15 cellular contexts compared by ENCODE assay signal in the genomic region with DNA sequence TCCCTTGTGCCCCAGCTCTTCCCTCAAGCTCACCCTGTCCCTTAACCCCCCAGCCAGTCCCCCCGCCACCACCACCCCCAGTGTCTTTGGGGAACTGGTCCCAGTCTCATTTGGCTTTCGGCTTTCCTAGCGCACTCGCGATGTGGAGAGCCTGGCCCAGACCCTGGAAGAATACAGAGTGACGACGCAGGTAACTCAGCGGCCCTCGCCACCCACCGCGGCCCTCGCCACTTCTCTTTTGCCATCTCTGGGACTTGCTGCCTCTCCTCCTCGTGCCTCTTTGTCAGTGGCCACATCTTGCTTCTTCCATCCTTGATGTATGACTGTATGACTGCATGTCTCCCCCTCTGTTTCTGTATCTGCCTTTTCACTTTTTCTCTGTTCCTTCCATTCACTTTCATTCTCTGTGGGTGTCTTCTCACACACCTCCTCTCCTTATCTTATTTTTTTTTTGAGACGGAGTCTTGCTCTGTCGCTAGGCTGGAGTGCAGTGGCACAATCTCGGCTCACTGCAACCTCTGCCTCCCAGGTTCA.
DNase-seq lines count a peak whose midpoint lies in the region; ATAC-seq and TF ChIP-seq lines count a peak whose summit lies in the region.
"Had no signal": no experiment of that assay in that cellular context is flagged by ENCODE, and none has a peak within 500 bp of the region (broad histone marks: within the 10 kb centered on the region; RNA-seq: fewer than 3 reads in every experiment).

No MANE protein-coding gene starts in this region.

- ATAC-seq in HG03280 (IDR thresholded peaks at IDR 0.05; ENCODE audit: unreplicated experiment) = no peak
- ATAC-seq: GM12878 had no signal

- no peaks in the 10 kb centered on the region for H3K9me3 Mint-ChIP-seq in nephron progenitor cell
- H3K9me3 Mint-ChIP-seq: H9 had no signal

- no peaks in the 10 kb centered on the region for H4K20me1 ChIP-seq in BLaER1
- H4K20me1 ChIP-seq in BLaER1 treated with 17β-estradiol and CSF1 and Interleukin-3, amounts not matched to agents 10 nM and 100 nM = no peaks in the 10 kb centered on the region

- no peak overlapping the region for H3K4me3 Mint-ChIP-seq in nephron progenitor cell
- H3K4me3 Mint-ChIP-seq: B cell, H9 had no signal

- H3K4me3 ChIP-seq in BLaER1 = no peak overlapping the region
- H3K4me3 ChIP-seq in BLaER1 treated with 17β-estradiol and CSF1 and Interleukin-3, amounts not matched to agents 10 nM and 100 nM = no peak overlapping the region
- no peak overlapping the region for H3K4me3 ChIP-seq in SK-N-MC
- H3K4me3 ChIP-seq: GM12878 had no signal

- no peaks in the 10 kb centered on the region for H3K36me3 Mint-ChIP-seq in nephron progenitor cell (ENCODE audit: low read depth)

- H3K27ac ChIP-seq in BLaER1 (no peak overlapping the region), SK-N-MC (0 out of 2 replicates have a peak overlapping the region, but pooled peaks have one; percentile 79)
- H3K27ac ChIP-seq in BLaER1 treated with 17β-estradiol and CSF1 and Interleukin-3, amounts not matched to agents 10 nM and 100 nM = peak overlapping the region in 3 of 11 experiments; percentile 74 to 85 (median 81); a peak in 3 of 22 replicates

- DNase-seq in SK-N-MC (ENCODE audit: low read depth, low spot score) (no peak), nephron progenitor cell (no peak), NCI-H2227 treated with DMSO at 0.1 percent for 48 hours (lab: John Stamatoyannopoulos, UW) (no peak), HEK293T (ENCODE audit: extremely low spot score) (no peak)
- DNase-seq: DND-41, H9, NCI-H1105 treated with DMSO at 0.1 percent for 48 hours, NCI-H1930, NCI-H2171, NCI-H82 had no signal

- POLR2A ChIA-PET in HEK293T (lab: Yijun Ruan, JAX) = no interaction called here

- peak overlapping the region; percentile 21 for H3K27ac Mint-ChIP-seq in nephron progenitor cell
- H3K27ac Mint-ChIP-seq: H9 had no signal

- H3K9ac ChIP-seq in BLaER1 (0 out of 2 replicates have a peak overlapping the region, but pooled peaks have one; percentile 34), SK-N-MC (ENCODE audit: insufficient read length) (no peak overlapping the region)
- no peak overlapping the region for H3K9ac ChIP-seq in BLaER1 treated with 17β-estradiol and CSF1 and Interleukin-3, amounts not matched to agents 10 nM and 100 nM

- no peak for TF ChIP-seq CTCF in nephron progenitor cell (IDR thresholded peaks at IDR 0.05)

- no peaks in the 10 kb centered on the region for H3K36me3 ChIP-seq in BLaER1
- no peaks in the 10 kb centered on the region for H3K36me3 ChIP-seq in BLaER1 treated with 17β-estradiol and CSF1 and Interleukin-3, amounts not matched to agents 10 nM and 100 nM
- no peaks in the 10 kb centered on the region for H3K36me3 ChIP-seq in SK-N-MC (ENCODE audit: insufficient read depth, low read length)

- H3K27me3 Mint-ChIP-seq in nephron progenitor cell (ENCODE audit: low read depth, poor library complexity) = peaks cover 15% of the 10 kb centered on the region
- H3K27me3 Mint-ChIP-seq: B cell had no signal

- peak overlapping the region; percentile 95 for H3K4me2 ChIP-seq in BLaER1
- peak overlapping the region; percentile 85 to 99 (median 93) for H3K4me2 ChIP-seq in BLaER1 treated with 17β-estradiol and CSF1 and Interleukin-3, amounts not matched to agents 10 nM and 100 nM

- CTCF ChIA-PET in HEK293T (lab: Yijun Ruan, JAX) = no interaction called here

- H3K9me3 ChIP-seq in BLaER1 (no peaks in the 10 kb centered on the region), SK-N-MC (ENCODE audit: low read depth, low read length) (no peaks in the 10 kb centered on the region)
- no peaks in the 10 kb centered on the region for H3K9me3 ChIP-seq in BLaER1 treated with 17β-estradiol and CSF1 and Interleukin-3, amounts not matched to agents 10 nM and 100 nM (replicated peaks in 1 of 11)

- H3K27me3 ChIP-seq in BLaER1 = no peaks in the 10 kb centered on the region
- no peaks in the 10 kb centered on the region for H3K27me3 ChIP-seq in BLaER1 treated with 17β-estradiol and CSF1 and Interleukin-3, amounts not matched to agents 10 nM and 100 nM

- peaks cover 89% of the 10 kb centered on the region for H3K4me1 Mint-ChIP-seq in nephron progenitor cell

- H3K4me1 ChIP-seq in BLaER1 = peaks cover 100% of the 10 kb centered on the region
- H3K4me1 ChIP-seq in BLaER1 treated with 17β-estradiol and CSF1 and Interleukin-3, amounts not matched to agents 10 nM and 100 nM = peaks cover 73 to 100% (median 99%) of the 10 kb centered on the region in 10 experiments

TF ChIP-seq in HEK293T, 16 proteins besides CTCF, POLR2A, EP300 and RAD21:
- TF ChIP-seq ZNF384 (IDR thresholded peaks at IDR 0.05) (no peak), ARNT (IDR thresholded peaks at IDR 0.05) (no peak), TARDBP (IDR thresholded peaks at IDR 0.05) (no peak), HDGF (IDR thresholded peaks at IDR 0.05; ENCODE audit: borderline replicate concordance) (no peak), SUZ12 (IDR thresholded peaks at IDR 0.05) (no peak), FOXM1 (IDR thresholded peaks at IDR 0.05; ENCODE audit: borderline replicate concordance) (no peak), LEF1 (IDR thresholded peaks at IDR 0.05; ENCODE audit: borderline replicate concordance) (no peak), ELF4 (IDR thresholded peaks at IDR 0.05) (no peak), NFRKB (IDR thresholded peaks at IDR 0.05) (no peak), FOXK2 (IDR thresholded peaks at IDR 0.05) (no peak), CTBP1 (IDR thresholded peaks at IDR 0.05; ENCODE audit: borderline replicate concordance) (no peak), BHLHE40 (IDR thresholded peaks at IDR 0.05; ENCODE audit: borderline replicate concordance) (no peak), L3MBTL2 (conservative IDR thresholded peaks at IDR 0.05) (no peak), FOXA1 (IDR thresholded peaks at IDR 0.05) (no peak), SP1 (IDR thresholded peaks at IDR 0.05) (no peak)
- TF ChIP-seq, protein P1, sequence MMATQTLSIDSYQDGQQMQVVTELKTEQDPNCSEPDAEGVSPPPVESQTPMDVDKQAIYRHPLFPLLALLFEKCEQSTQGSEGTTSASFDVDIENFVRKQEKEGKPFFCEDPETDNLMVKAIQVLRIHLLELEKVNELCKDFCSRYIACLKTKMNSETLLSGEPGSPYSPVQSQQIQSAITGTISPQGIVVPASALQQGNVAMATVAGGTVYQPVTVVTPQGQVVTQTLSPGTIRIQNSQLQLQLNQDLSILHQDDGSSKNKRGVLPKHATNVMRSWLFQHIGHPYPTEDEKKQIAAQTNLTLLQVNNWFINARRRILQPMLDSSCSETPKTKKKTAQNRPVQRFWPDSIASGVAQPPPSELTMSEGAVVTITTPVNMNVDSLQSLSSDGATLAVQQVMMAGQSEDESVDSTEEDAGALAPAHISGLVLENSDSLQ (IDR thresholded peaks at IDR 0.05) = no peak
